21 cellular contexts compared by ENCODE assay signal in genomic region chr2:28487258-28487657, GRCh38.
"Had no signal": no experiment of that assay in that cellular context is flagged by ENCODE, and none has a peak within 500 bp of the region (broad histone marks: within the 10 kb centered on the region; RNA-seq: fewer than 3 reads in every experiment).

No MANE protein-coding gene starts in this region.

- H3K4me3 Mint-ChIP-seq: mesothelial cell of epicardium; naive thymus-derived CD4-positive, alpha-beta T cell; natural killer cell treated with Interleukin-12 subunit alpha and Interleukin-12 subunit beta and Interleukin-15 and Interleukin-18, amount 100 ng/mL, for 72 hours; stimulated activated effector memory CD8-positive, alpha-beta T cell treated with anti-CD3 and anti-CD28 coated beads, Interleukin-12 subunit alpha, Interleukin-12 subunit beta, amount 100 ng/mL, for 72 hours; stimulated activated naive CD8-positive, alpha-beta T cell treated with anti-CD3 and anti-CD28 coated beads, Interleukin-15, Interleukin-2, amounts not matched to agents 100 ng/mL and 50 ng/mL, for 24 hours; type B pancreatic cell had no signal

- H3K9me3 Mint-ChIP-seq: mesothelial cell of epicardium; naive thymus-derived CD4-positive, alpha-beta T cell; natural killer cell treated with Interleukin-12 subunit alpha and Interleukin-12 subunit beta and Interleukin-15 and Interleukin-18, amount 100 ng/mL, for 72 hours; stimulated activated effector memory CD8-positive, alpha-beta T cell treated with anti-CD3 and anti-CD28 coated beads, Interleukin-12 subunit alpha, Interleukin-12 subunit beta, amount 100 ng/mL, for 72 hours; stimulated activated naive CD8-positive, alpha-beta T cell treated with anti-CD3 and anti-CD28 coated beads, Interleukin-15, Interleukin-2, amounts not matched to agents 100 ng/mL and 50 ng/mL, for 24 hours; type B pancreatic cell had no signal

- H3K4me1 ChIP-seq: left ventricle myocardium inferior, right atrium auricular region, right lobe of liver, spleen, suprapubic skin, tibial artery, uterus had no signal

- H3K27ac Mint-ChIP-seq: mesothelial cell of epicardium; natural killer cell treated with Interleukin-12 subunit alpha and Interleukin-12 subunit beta and Interleukin-15 and Interleukin-18, amount 100 ng/mL, for 72 hours; progenitor cell of endocrine pancreas; stimulated activated effector memory CD8-positive, alpha-beta T cell treated with anti-CD3 and anti-CD28 coated beads, Interleukin-12 subunit alpha, Interleukin-12 subunit beta, amount 100 ng/mL, for 72 hours; stimulated activated naive CD8-positive, alpha-beta T cell treated with anti-CD3 and anti-CD28 coated beads, Interleukin-15, Interleukin-2, amounts not matched to agents 100 ng/mL and 50 ng/mL, for 24 hours; type B pancreatic cell had no signal

- H3K36me3 ChIP-seq: left ventricle myocardium inferior, ovary, right atrium auricular region, right lobe of liver, spleen, suprapubic skin, thoracic aorta, tibial artery, uterus had no signal

- H3K27ac ChIP-seq: left ventricle myocardium inferior, ovary, right atrium auricular region, right lobe of liver, skin epidermis, spleen, suprapubic skin, thoracic aorta, tibial artery, uterus had no signal

- H3K4me1 Mint-ChIP-seq: mesothelial cell of epicardium had no signal

- ATAC-seq: naive thymus-derived CD4-positive, alpha-beta T cell; natural killer cell treated with Interleukin-12 subunit alpha and Interleukin-12 subunit beta and Interleukin-15 and Interleukin-18, amount 100 ng/mL, for 72 hours; right lobe of liver had no signal

- H3K9me3 ChIP-seq: left ventricle myocardium inferior, ovary, right atrium auricular region, right lobe of liver, spleen, suprapubic skin, thoracic aorta, tibial artery, uterus had no signal

- H3K27me3 ChIP-seq: ovary, right atrium auricular region, right lobe of liver, suprapubic skin, tibial artery, uterus had no signal

- DNase-seq: hippocampal formation; left ventricle myocardium inferior; mesendoderm; naive thymus-derived CD4-positive, alpha-beta T cell; ovary; spleen; stimulated activated CD4-positive, alpha-beta T cell treated with anti-CD3 and anti-CD28 coated beads, Interleukin-4, amount 100 ng/mL, for 24 hours; tibial artery; uterus had no signal

- H3K36me3 Mint-ChIP-seq: mesothelial cell of epicardium; naive thymus-derived CD4-positive, alpha-beta T cell; natural killer cell treated with Interleukin-12 subunit alpha and Interleukin-12 subunit beta and Interleukin-15 and Interleukin-18, amount 100 ng/mL, for 72 hours; stimulated activated effector memory CD8-positive, alpha-beta T cell treated with anti-CD3 and anti-CD28 coated beads, Interleukin-12 subunit alpha, Interleukin-12 subunit beta, amount 100 ng/mL, for 72 hours; type B pancreatic cell had no signal

- H3K27me3 Mint-ChIP-seq: natural killer cell treated with Interleukin-12 subunit alpha and Interleukin-12 subunit beta and Interleukin-15 and Interleukin-18, amount 100 ng/mL, for 72 hours; stimulated activated naive CD8-positive, alpha-beta T cell treated with anti-CD3 and anti-CD28 coated beads, Interleukin-15, Interleukin-2, amounts not matched to agents 100 ng/mL and 50 ng/mL, for 24 hours had no signal

- H3K4me3 ChIP-seq: left ventricle myocardium inferior, lung, ovary, right atrium auricular region, right lobe of liver, skin epidermis, spleen, suprapubic skin, thoracic aorta, tibial artery, uterus had no signal
